9 cellular contexts compared by ENCODE assay signal in genomic region chr6:132132420-132132819, GRCh38.
DNase-seq lines count a peak whose midpoint lies in the region; ATAC-seq lines count a peak whose summit lies in the region.
"Had no signal": no experiment of that assay in that cellular context is flagged by ENCODE, and none has a peak within 500 bp of the region (broad histone marks: within the 10 kb centered on the region; RNA-seq: fewer than 3 reads in every experiment).

No MANE protein-coding gene starts in this region.

- no peak overlapping the region for H2BK15ac ChIP-seq in mesenchymal stem cell (ENCODE audit: low read depth, poor library complexity, severe bottlenecking)

- H3K4me3 ChIP-seq in ectodermal cell (ENCODE audit: insufficient read depth, low read depth, low read length) (no peak overlapping the region), mesenchymal stem cell (ENCODE audit: insufficient read depth in 1 of 2, low read depth in 1 of 2, low read length in 2 of 2) (no peak overlapping the region)
- H3K4me3 ChIP-seq: MG63 had no signal

- H2AFZ ChIP-seq in mesenchymal stem cell (ENCODE audit: low read depth, low read length) = no peak overlapping the region

- no peaks in the 10 kb centered on the region for H3K9me3 ChIP-seq in ectodermal cell (ENCODE audit: control insufficient read depth, low read length)
- H3K9me3 ChIP-seq in mesenchymal stem cell (ENCODE audit: control insufficient read depth, low read length) = no peaks in the 10 kb centered on the region
- H3K9me3 ChIP-seq: MG63 had no signal

- H3K4me1 ChIP-seq in ectodermal cell (ENCODE audit: control insufficient read depth, insufficient read depth, low read length) (peaks cover 16% of the 10 kb centered on the region), mesenchymal stem cell (ENCODE audit: control insufficient read depth, insufficient read depth, low read depth, low read length) (peaks cover 6% of the 10 kb centered on the region)

- no peak overlapping the region for H4K8ac ChIP-seq in mesenchymal stem cell (ENCODE audit: low read length)

- no peak overlapping the region for H3K4me2 ChIP-seq in mesenchymal stem cell (ENCODE audit: low read length, poor library complexity, severe bottlenecking)

- H3K79me1 ChIP-seq in mesenchymal stem cell (replicated peaks; ENCODE audit: low read length, poor library complexity, severe bottlenecking) = no peaks in the 10 kb centered on the region

- H3K9ac ChIP-seq in mesenchymal stem cell (ENCODE audit: low read length) = peak overlapping the region; percentile 82

- H2AK5ac ChIP-seq in mesenchymal stem cell (ENCODE audit: low read length, severe bottlenecking) = no peak overlapping the region

- no peak overlapping the region for H2BK120ac ChIP-seq in mesenchymal stem cell (ENCODE audit: low read depth, low read length)

- no peak overlapping the region for H3K18ac ChIP-seq in mesenchymal stem cell (ENCODE audit: low read depth in 1 of 2, low read length in 2 of 2)

- H3K14ac ChIP-seq in mesenchymal stem cell (ENCODE audit: low read length in 2 of 2) = no peak overlapping the region

- DNase-seq in NCI-H774 (lab: John Stamatoyannopoulos, UW) (peak; percentile 19), mesenchymal stem cell (peak; percentile 58), NCI-H1436 (lab: John Stamatoyannopoulos, UW) (no peak), Ammon's horn (ENCODE audit: low spot score) (no peak)

- H3K27me3 ChIP-seq in ectodermal cell (ENCODE audit: control insufficient read depth, insufficient read depth, low read length, poor library complexity, severe bottlenecking) = no peaks in the 10 kb centered on the region
- no peaks in the 10 kb centered on the region for H3K27me3 ChIP-seq in mesenchymal stem cell (ENCODE audit: control insufficient read depth in 1 of 2, insufficient read depth in 1 of 2, low read length in 2 of 2)
- H3K27me3 ChIP-seq: MG63 had no signal

- peak overlapping the region; percentile 5 for H2BK5ac ChIP-seq in mesenchymal stem cell (ENCODE audit: low read depth, low read length, poor library complexity, severe bottlenecking)

- H3K27ac ChIP-seq in ectodermal cell (ENCODE audit: insufficient read depth, low read depth, low read length, poor library complexity, severe bottlenecking) (peak overlapping the region; percentile 17), mesenchymal stem cell (ENCODE audit: low read length, poor library complexity, severe bottlenecking) (peak overlapping the region; percentile 51), temporal lobe (ENCODE audit: low read depth, low read length) (peak overlapping the region; percentile 83)

- H2BK12ac ChIP-seq in mesenchymal stem cell (ENCODE audit: low read length in 2 of 2) = peak overlapping the region in 1 of 2 experiments; percentile 83

- H4K91ac ChIP-seq in mesenchymal stem cell (ENCODE audit: low read length) = no peak overlapping the region

- H3K36me3 ChIP-seq in ectodermal cell (ENCODE audit: control insufficient read depth, insufficient read depth, low read length) = no peaks in the 10 kb centered on the region
- H3K36me3 ChIP-seq in mesenchymal stem cell (ENCODE audit: control insufficient read depth in 1 of 2, insufficient read depth in 2 of 2, low read depth in 1 of 2, low read length in 2 of 2) = no peaks in the 10 kb centered on the region
- H3K36me3 ChIP-seq: MG63 had no signal

- 76 to 85% methylated on average over 2 of the region's 2 CpGs for WGBS in ectodermal cell, 2 experiments
- WGBS in mesenchymal stem cell = 56% methylated on average over 2 of the region's 2 CpGs

- no peak overlapping the region for H3K23ac ChIP-seq in mesenchymal stem cell (ENCODE audit: low read length in 2 of 2)

- H3K4ac ChIP-seq in mesenchymal stem cell (ENCODE audit: low read depth in 1 of 2, low read length in 2 of 2) = peak overlapping the region in 1 of 2 experiments; percentile 40

- ATAC-seq in GM21447 (IDR thresholded peaks at IDR 0.05; ENCODE audit: unreplicated experiment) (no peak), HG03045 (IDR thresholded peaks at IDR 0.05; ENCODE audit: unreplicated experiment) (no peak)

Comparison
In these comparisons a context has a peak if more than half of its experiments do, and no peak if none do; other contexts are left out.
1. DNase-seq: peak in NCI-H774 (single experiment) and mesenchymal stem cell (single experiment); none in NCI-H1436 (single experiment) and Ammon's horn (single experiment).
2. H3K27ac ChIP-seq: peak in every context shown above with its lines; median percentile 83 in temporal lobe; 51 in mesenchymal stem cell; 17 in ectodermal cell.